In the genomic region with DNA sequence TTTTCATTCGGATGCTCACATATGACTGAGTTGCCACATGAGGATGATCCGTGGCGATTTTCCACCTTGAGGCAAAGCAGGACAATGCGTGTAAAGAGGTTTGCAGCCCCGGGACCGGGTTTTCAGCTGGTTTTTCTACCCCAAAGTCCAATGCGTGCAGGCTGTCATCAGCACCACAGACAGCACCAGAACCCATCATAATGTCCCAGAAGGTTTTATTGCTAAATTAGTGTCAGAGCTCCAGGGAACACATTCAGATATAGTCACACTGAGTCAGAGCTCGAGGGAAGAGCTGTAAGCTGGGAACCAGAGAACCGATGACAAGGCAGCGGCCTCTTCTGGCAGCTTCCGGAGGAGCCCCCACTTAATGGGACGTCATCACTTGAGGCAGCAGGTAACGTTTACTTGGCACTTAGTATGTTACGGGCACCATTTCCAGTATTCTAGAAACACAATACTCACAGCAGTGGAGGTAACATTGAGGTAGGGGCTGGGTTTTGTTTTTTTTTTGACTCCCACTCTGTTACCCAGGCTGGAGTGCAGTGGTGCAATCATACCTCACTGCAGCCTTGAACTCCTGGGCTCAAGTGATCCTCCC, we compare ENCODE assay signal across 19 cellular contexts. TPM values are rescaled to one million over a fixed set of nuclear protein-coding genes. Genes with fewer than 3 reads are reported as not detected.
DNase-seq lines count a peak whose midpoint lies in the region; ATAC-seq, FAIRE-seq and TF ChIP-seq lines count a peak whose summit lies in the region.
"Had no signal": no experiment of that assay in that cellular context is flagged by ENCODE, and none has a peak within 500 bp of the region (broad histone marks: within the 10 kb centered on the region; RNA-seq: fewer than 3 reads in every experiment).

No MANE protein-coding gene starts in this region.

- no peak overlapping the region for H4K91ac ChIP-seq in mesenchymal stem cell (ENCODE audit: low read length)

- no peak overlapping the region for H2BK15ac ChIP-seq in mesenchymal stem cell (ENCODE audit: low read depth, poor library complexity, severe bottlenecking)

- no peaks in the 10 kb centered on the region for H3K9me3 ChIP-seq in mesenchymal stem cell (ENCODE audit: control insufficient read depth, low read length)
- H3K9me3 ChIP-seq in spleen, result no peaks in the 10 kb centered on the region
- no peaks in the 10 kb centered on the region for H3K9me3 ChIP-seq in gastroesophageal sphincter
- H3K9me3 ChIP-seq: pancreas had no signal

- H3K4me2 ChIP-seq in mesenchymal stem cell (ENCODE audit: low read length, poor library complexity, severe bottlenecking), result no peak overlapping the region

- TF ChIP-seq CTCF in spleen (IDR thresholded peaks at IDR 0.05 in 8 of 11, conservative IDR thresholded peaks at IDR 0.05 in 3 of 11) (no peak), gastroesophageal sphincter (IDR thresholded peaks at IDR 0.05) (no peak)

- no peak overlapping the region for H3K4ac ChIP-seq in mesenchymal stem cell (ENCODE audit: low read depth in 1 of 2, low read length in 2 of 2)

- H2BK12ac ChIP-seq in mesenchymal stem cell (ENCODE audit: low read length in 2 of 2), result no peak overlapping the region

- H3K18ac ChIP-seq in mesenchymal stem cell (ENCODE audit: low read depth in 1 of 2, low read length in 2 of 2), result no peak overlapping the region

- H3K36me3 ChIP-seq in mesenchymal stem cell (ENCODE audit: control insufficient read depth in 1 of 2, insufficient read depth in 2 of 2, low read depth in 1 of 2, low read length in 2 of 2) (no peaks in the 10 kb centered on the region), spleen (peaks cover 0 to 22% (median 0%) of the 10 kb centered on the region in 6 donors), gastroesophageal sphincter (peaks cover 0 to 30% of the 10 kb centered on the region in 2 donors)
- H3K36me3 ChIP-seq: pancreas had no signal

- H2BK120ac ChIP-seq in mesenchymal stem cell (ENCODE audit: low read depth, low read length), result no peak overlapping the region

- no peak overlapping the region for H2AFZ ChIP-seq in mesenchymal stem cell (ENCODE audit: low read depth, low read length)

- H3K14ac ChIP-seq in mesenchymal stem cell (ENCODE audit: low read length in 2 of 2), result no peak overlapping the region

- intact Hi-C loops in spleen (cut with DNase I; ENCODE audit: low total_unique reads), result no loop called here

- H3K23ac ChIP-seq in mesenchymal stem cell (ENCODE audit: low read length in 2 of 2), result no peak overlapping the region

- 64% methylated on average over 12 of the region's 14 CpGs for WGBS in mesenchymal stem cell
- WGBS in spleen, 5 donors, result 78 to 87% (median 84%) methylated on average over 14 of the region's 14 CpGs
- 60 to 70% methylated on average over 7 to 9 of the region's 14 CpGs for WGBS in gastroesophageal sphincter (ENCODE audit: low coverage in 1 of 2), 2 donors

- no peak overlapping the region for H3K4me3 ChIP-seq in mesenchymal stem cell (ENCODE audit: insufficient read depth in 1 of 2, low read depth in 1 of 2, low read length in 2 of 2)
- H3K4me3 ChIP-seq in spleen, result no peak overlapping the region
- H3K4me3 ChIP-seq in gastroesophageal sphincter, result no peak overlapping the region
- H3K4me3 ChIP-seq: pancreas had no signal

- H3K27ac ChIP-seq in mesenchymal stem cell (ENCODE audit: low read length, poor library complexity, severe bottlenecking) (no peak overlapping the region), spleen (no peak overlapping the region), gastroesophageal sphincter (no peak overlapping the region)
- H3K27ac ChIP-seq: pancreas had no signal

- H3K27me3 ChIP-seq in mesenchymal stem cell (ENCODE audit: control insufficient read depth in 1 of 2, insufficient read depth in 1 of 2, low read length in 2 of 2), result peaks cover 16 to 30% of the 10 kb centered on the region in 2 experiments
- H3K27me3 ChIP-seq in spleen (replicated peaks in 1 of 7), result no peaks in the 10 kb centered on the region
- H3K27me3 ChIP-seq in gastroesophageal sphincter, result peaks cover 7% of the 10 kb centered on the region
- H3K27me3 ChIP-seq: pancreas had no signal

- H2AK5ac ChIP-seq in mesenchymal stem cell (ENCODE audit: low read length, severe bottlenecking), result no peak overlapping the region

- H3K4me1 ChIP-seq in mesenchymal stem cell (ENCODE audit: control insufficient read depth, insufficient read depth, low read depth, low read length), result peaks cover 13% of the 10 kb centered on the region
- H3K4me1 ChIP-seq in spleen, result no peaks in the 10 kb centered on the region
- no peaks in the 10 kb centered on the region for H3K4me1 ChIP-seq in gastroesophageal sphincter
- H3K4me1 ChIP-seq: pancreas had no signal

- H3K79me1 ChIP-seq in mesenchymal stem cell (replicated peaks; ENCODE audit: low read length, poor library complexity, severe bottlenecking), result no peaks in the 10 kb centered on the region

- no peak overlapping the region for H2BK5ac ChIP-seq in mesenchymal stem cell (ENCODE audit: low read depth, low read length, poor library complexity, severe bottlenecking)

- H4K8ac ChIP-seq in mesenchymal stem cell (ENCODE audit: low read length), result no peak overlapping the region

- TF ChIP-seq EP300 in gastroesophageal sphincter (IDR thresholded peaks at IDR 0.05), result no peak

- DNase-seq in Daoy (ENCODE audit: low read depth) (peak; percentile 41), HTR-8/SVneo (ENCODE audit: insufficient read length, low spot score) (peak; percentile 48), amniotic epithelial cell (ENCODE audit: low read depth) (peak; percentile 6), mesenchymal stem cell (peak; percentile 43), CD1c-positive myeloid dendritic cell (ENCODE audit: extremely low spot score) (no peak), spleen (no peak), medulla oblongata (ENCODE audit: extremely low spot score) (no peak)
- DNase-seq: activated CD8-positive, alpha-beta T cell treated with anti-CD3 and anti-CD28 coated beads, Interleukin-2, amount 10 ng/mL, durations not matched to agents 7 days and 5 days; activated naive CD4-positive, alpha-beta T cell treated with anti-CD3 and anti-CD28 coated beads, Interleukin-2, amount 50 U/mL, for 16 hours; CD4-positive, alpha-beta T cell; cortex of kidney; left cardiac atrium; NCI-H2029; OCI-M1; stimulated activated CD4-positive, alpha-beta T cell treated with anti-CD3 and anti-CD28 coated beads, Interleukin-1b, Interleukin-23, amount 100 ng/mL, for 48 hours; stimulated activated naive B cell treated with anti-CD40 and anti-IgM and Interleukin-4, amounts not matched to agents 10 μg/mL and 1 μg/mL and 100 μg/mL, for 72 hours had no signal

- FAIRE-seq in HTR-8/SVneo (lab: Jason Lieb, UNC), result no peak
- FAIRE-seq: pancreas had no signal

- no peak for ATAC-seq in gastroesophageal sphincter
- ATAC-seq: activated CD8-positive, alpha-beta T cell treated with anti-CD3 and anti-CD28 coated beads, Interleukin-2, amount 10 ng/mL, durations not matched to agents 7 days and 5 days; left cardiac atrium; pancreas had no signal

- TF ChIP-seq POLR2A in spleen (IDR thresholded peaks at IDR 0.05) (no peak), gastroesophageal sphincter (IDR thresholded peaks at IDR 0.05) (no peak)

- no peak overlapping the region for H3K9ac ChIP-seq in mesenchymal stem cell (ENCODE audit: low read length)

RNA-seq across cellular contexts. Expression of gene NAGPA, which starts 8.9 kb away (rescaled TPM):
- total RNA-seq in Daoy (2014; rRNA removed; shearing (Covaris generic)), result 13.1 and 13.9 TPM in 2 replicates
- 12.3 TPM for polyA plus RNA-seq in mesenchymal stem cell (2013, experiment 1 of 2)
- 13.2 TPM for polyA plus RNA-seq in mesenchymal stem cell (2013, experiment 2 of 2)
- 10 to 100 TPM; 16.2 to 41.8 (median 25.4) TPM for total RNA-seq in spleen
- 10 to 100 TPM; 11.8 to 17.7 (median 14.8) TPM for polyA plus RNA-seq in spleen
- 10 to 100 TPM; 17.8 to 37.8 (median 27.7) TPM for total RNA-seq in gastroesophageal sphincter

RNA-seq across cellular contexts. Expression of gene C16orf89, which starts 23.1 kb away (rescaled TPM):
- total RNA-seq in Daoy (2014; rRNA removed; shearing (Covaris generic)), result not detected in 2 replicates
- 0.17 TPM for polyA plus RNA-seq in mesenchymal stem cell (2013, experiment 1 of 2)
- 0.22 TPM for polyA plus RNA-seq in mesenchymal stem cell (2013, experiment 2 of 2)
- 1 to 10 TPM in 4 of 7 donors, under 1 TPM in 2, not detected in 1; 0.34 to 2.5 (median 1.5) TPM for total RNA-seq in spleen
- 1 to 10 TPM; 1.7 to 5.7 (median 4.0) TPM for polyA plus RNA-seq in spleen
- 10 to 100 TPM in 2 of 4 donors, 1 to 10 TPM in 1, under 1 TPM in 1; 0.62 to 21.0 (median 7.7) TPM for total RNA-seq in gastroesophageal sphincter
- total RNA-seq: activated CD8-positive, alpha-beta T cell treated with anti-CD3 and anti-CD28 coated beads, Interleukin-2, amount 10 ng/mL, durations not matched to agents 7 days and 5 days; CD4-positive, alpha-beta T cell; HT-29 had no signal

RNA-seq across cellular contexts. Expression of gene ALG1, which starts 29.0 kb away (rescaled TPM):
- total RNA-seq in Daoy (2014; rRNA removed; shearing (Covaris generic)), result 15.1 and 20.3 TPM in 2 replicates
- 30.9 TPM for polyA plus RNA-seq in mesenchymal stem cell (2013, experiment 1 of 2)
- 32.6 TPM for polyA plus RNA-seq in mesenchymal stem cell (2013, experiment 2 of 2)
- total RNA-seq in spleen, result 10 to 100 TPM; 18.4 to 46.2 (median 24.8) TPM
- 10 to 100 TPM; 13.0 to 18.6 (median 17.0) TPM for polyA plus RNA-seq in spleen
- 10 to 100 TPM in 3 of 4 donors, 1 to 10 TPM in 1; 6.4 to 16.8 (median 12.9) TPM for total RNA-seq in gastroesophageal sphincter

RNA-seq across cellular contexts. Expression of gene EEF2KMT, which starts 54.9 kb away (rescaled TPM):
- total RNA-seq in Daoy (2014; rRNA removed; shearing (Covaris generic)), result 14.1 and 16.7 TPM in 2 replicates
- polyA plus RNA-seq in mesenchymal stem cell (2013, experiment 1 of 2), result 7.0 TPM
- 6.5 TPM for polyA plus RNA-seq in mesenchymal stem cell (2013, experiment 2 of 2)
- total RNA-seq in spleen, result 10 to 100 TPM in 1 of 7 donors, 1 to 10 TPM in 6; 5.8 to 11.7 (median 7.6) TPM
- polyA plus RNA-seq in spleen, result 1 to 10 TPM; 4.5 to 7.8 (median 6.7) TPM
- total RNA-seq in gastroesophageal sphincter, result 10 to 100 TPM in 2 of 4 donors, 1 to 10 TPM in 2; 5.9 to 16.0 (median 9.1) TPM

Comparison
In these comparisons a context has a peak if more than half of its experiments do, and no peak if none do; other contexts are left out.
1. DNase-seq: peak in Daoy (single experiment), HTR-8/SVneo (single experiment), amniotic epithelial cell (single experiment) and mesenchymal stem cell (single experiment); none in CD1c-positive myeloid dendritic cell (single experiment), spleen (single experiment) and medulla oblongata (single experiment).